ENCODE assay signal across 1 cellular context in genomic region chr5:75712091-75712490, GRCh38.
A peak's percentile ranks its signal among the peaks of the same experiment; 100 is the strongest.
TF ChIP-seq lines count a peak whose summit lies in the region.

No MANE protein-coding gene starts in this region.

TF ChIP-seq in K562, 482 proteins besides CTCF, POLR2A, EP300 and RAD21 (continued from another document):
- TF ChIP-seq PKNOX1 (IDR thresholded peaks at IDR 0.05) (no peak), NCOA4 (IDR thresholded peaks at IDR 0.05; ENCODE audit: partially characterized antibody) (no peak), KLF16 (IDR thresholded peaks at IDR 0.05) (no peak), PTTG1 (tag; IDR thresholded peaks at IDR 0.05; ENCODE audit: low read depth) (no peak), ATF3 (IDR thresholded peaks at IDR 0.05) (peak; percentile 78), ATF3 (CRISPR knock-in tag; conservative IDR thresholded peaks at IDR 0.05) (no peak), ZEB2 (IDR thresholded peaks at IDR 0.05) (no peak)
